ENCODE assay signal across 22 cellular contexts in the genomic region with DNA sequence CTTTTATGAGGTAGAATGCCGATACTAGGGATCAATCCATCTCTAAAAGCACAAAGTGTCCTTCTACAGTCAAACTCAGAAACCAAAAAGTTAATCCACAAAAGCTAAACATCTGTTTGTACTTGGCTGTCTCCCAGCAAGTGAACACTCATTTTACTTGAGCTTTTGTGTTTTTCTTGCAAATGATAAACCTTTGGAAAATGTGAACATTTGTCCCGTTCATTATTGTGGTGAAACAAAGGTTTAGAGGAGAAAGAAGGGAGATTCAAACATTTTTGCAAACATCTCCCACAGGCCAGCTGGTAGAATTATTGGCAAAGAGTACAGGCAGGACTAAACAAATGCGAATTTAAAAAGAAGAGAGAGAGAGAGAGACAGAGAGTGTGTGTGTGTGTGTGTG.
"Had no signal": no experiment of that assay in that cellular context is flagged by ENCODE, and none has a peak within 500 bp of the region (broad histone marks: within the 10 kb centered on the region; RNA-seq: fewer than 3 reads in every experiment).

No MANE protein-coding gene starts in this region.

- H3K36me3 ChIP-seq: heart right ventricle, right lobe of liver, thoracic aorta, WERI-Rb-1 had no signal

- H3K4me1 ChIP-seq: heart right ventricle, right lobe of liver had no signal

- DNase-seq: activated CD4-positive, alpha-beta T cell treated with anti-CD3 and anti-CD28 coated beads for 1 hour; activated CD4-positive, alpha-beta T cell treated with anti-CD3 and anti-CD28 coated beads, Interleukin-2, amount 50 U/mL, for 1 hour; activated CD8-positive, alpha-beta T cell treated with anti-CD3 and anti-CD28 coated beads, Interleukin-2, amount 10 ng/mL, durations not matched to agents 7 days and 5 days; activated gamma-delta T cell; activated naive CD4-positive, alpha-beta T cell treated with anti-CD3 and anti-CD28 coated beads, Interleukin-2, amount 50 U/mL, for 16 hours; activated naive CD8-positive, alpha-beta T cell treated with anti-CD3 and anti-CD28 coated beads, Interleukin-2, amount 50 U/mL, for 24 hours; anterior cingulate cortex; cerebellar nuclear complex; heart right ventricle; kidney; naive thymus-derived CD4-positive, alpha-beta T cell; occipital lobe; posterior cingulate gyrus; right lobe of liver; stimulated activated CD4-positive, alpha-beta T cell treated with anti-CD3 and anti-CD28 coated beads, Interleukin-2, amount 100 ng/mL, for 48 hours; stimulated activated CD8-positive, alpha-beta memory T cell treated with anti-CD3 and anti-CD28 coated beads, Interleukin-4, amount 100 ng/mL, for 48 hours; stimulated activated naive B cell treated with anti-CD40 and anti-IgM and Interleukin-4, amounts not matched to agents 10 μg/mL and 1 μg/mL and 100 μg/mL, for 72 hours; WERI-Rb-1 had no signal

- H3K4me3 ChIP-seq: coronary artery, heart right ventricle, lung, right lobe of liver, thoracic aorta had no signal

- ATAC-seq: activated CD8-positive, alpha-beta T cell treated with anti-CD3 and anti-CD28 coated beads, Interleukin-2, amount 10 ng/mL, durations not matched to agents 7 days and 5 days; activated naive CD8-positive, alpha-beta T cell treated with anti-CD3 and anti-CD28 coated beads, Interleukin-2, amount 50 U/mL, for 24 hours; heart right ventricle; naive thymus-derived CD4-positive, alpha-beta T cell; right lobe of liver; SK-N-SH treated with all-trans-retinoic acid at 6 μM for 48 hours; stimulated activated naive B cell treated with anti-CD40 and anti-IgM and Interleukin-4, amounts not matched to agents 10 μg/mL and 1 μg/mL and 100 μg/mL, for 72 hours had no signal

- H3K27ac ChIP-seq: coronary artery, heart right ventricle, right lobe of liver, thoracic aorta, WERI-Rb-1 had no signal

- H3K27me3 ChIP-seq: heart right ventricle, right lobe of liver had no signal
